In genomic region chr10:17076626-17077025, GRCh38 we compare ENCODE assay signal across 21 cellular contexts. TPM values are rescaled to one million over a fixed set of nuclear protein-coding genes. Genes with fewer than 3 reads are reported as not detected.
A peak's percentile ranks its signal among the peaks of the same experiment; 100 is the strongest.
DNase-seq lines count a peak whose midpoint lies in the region; ATAC-seq and TF ChIP-seq lines count a peak whose summit lies in the region.
"Had no signal": no experiment of that assay in that cellular context is flagged by ENCODE, and none has a peak within 500 bp of the region (broad histone marks: within the 10 kb centered on the region; RNA-seq: fewer than 3 reads in every experiment).

No MANE protein-coding gene starts in this region.

- no peak for ATAC-seq in GM21576 (IDR thresholded peaks at IDR 0.05; ENCODE audit: unreplicated experiment)
- ATAC-seq in stimulated activated naive B cell treated with anti-CD40 and anti-IgM and Interleukin-4, amounts not matched to agents 10 μg/mL and 1 μg/mL and 100 μg/mL, for 72 hours (replicated peaks) = no peak
- ATAC-seq: activated T-cell treated with anti-CD3 and anti-CD28 coated beads, Interleukin-2, amount 50 U/mL, for 4 hours; body of pancreas; left lobe of liver; naive thymus-derived CD4-positive, alpha-beta T cell; T-cell had no signal

- H3K4me1 ChIP-seq in GM23248 (ENCODE audit: insufficient read depth) (peaks cover 53% of the 10 kb centered on the region), smooth muscle cell (ENCODE audit: low read depth) (peaks cover 9% of the 10 kb centered on the region)
- H3K4me1 ChIP-seq: body of pancreas had no signal

- DNase-seq in GM23248 = peak; percentile 3
- DNase-seq in SK-N-MC (ENCODE audit: low read depth, low spot score) = no peak
- no peak for DNase-seq in glutamatergic neuron
- no peak for DNase-seq in smooth muscle cell (lab: John Stamatoyannopoulos, UW; ENCODE audit: unreplicated experiment)
- no peak for DNase-seq in activated T-cell treated with anti-CD3 and anti-CD28 coated beads, Interleukin-2, amount 50 U/mL, for 24 hours
- DNase-seq in T-helper 2 cell = no peak
- no peak for DNase-seq in stimulated activated naive B cell treated with anti-CD40 and anti-IgM and Interleukin-4, amounts not matched to agents 10 μg/mL and 1 μg/mL and 100 μg/mL, for 72 hours
- DNase-seq: activated T-cell treated with anti-CD3 and anti-CD28 coated beads, Interleukin-2, amount 50 U/mL, for 4 hours; body of pancreas; CD8-positive, alpha-beta memory T cell; DMS79 treated with DMSO at 0.1 percent for 48 hours; erythroblast; naive thymus-derived CD4-positive, alpha-beta T cell; NCI-H1694 treated with DMSO at 0.1 percent for 48 hours; RPMI8226; T-cell; transverse colon had no signal

- H3K27ac ChIP-seq in GM23248 = peak overlapping the region; percentile 98
- H3K27ac ChIP-seq in SK-N-MC = peak overlapping the region; percentile 79
- H3K27ac ChIP-seq in smooth muscle cell (ENCODE audit: low read depth) = peak overlapping the region; percentile 98
- H3K27ac ChIP-seq: body of pancreas had no signal

- H3F3A ChIP-seq in GM23248 (ENCODE audit: insufficient read depth) (peaks cover 44% of the 10 kb centered on the region), smooth muscle cell (ENCODE audit: low read depth) (peaks cover 18% of the 10 kb centered on the region)

- H3K27ac Mint-ChIP-seq in glutamatergic neuron (ENCODE audit: unreplicated experiment) = peak overlapping the region; percentile 6
- no peak overlapping the region for H3K27ac Mint-ChIP-seq in activated T-cell treated with anti-CD3 and anti-CD28 coated beads, Interleukin-2, amount 50 U/mL, for 24 hours
- no peak overlapping the region for H3K27ac Mint-ChIP-seq in stimulated activated naive B cell treated with anti-CD40 and anti-IgM and Interleukin-4, amounts not matched to agents 10 μg/mL and 1 μg/mL and 100 μg/mL, for 72 hours
- H3K27ac Mint-ChIP-seq: T-cell had no signal

- H3K36me3 ChIP-seq in GM23248 (ENCODE audit: low read depth) (no peaks in the 10 kb centered on the region), SK-N-MC (ENCODE audit: insufficient read depth, low read length) (no peaks in the 10 kb centered on the region), smooth muscle cell (ENCODE audit: low read depth) (no peaks in the 10 kb centered on the region)
- H3K36me3 ChIP-seq: transverse colon had no signal

- H4K20me1 ChIP-seq in GM23248 (ENCODE audit: insufficient read depth) (no peaks in the 10 kb centered on the region), smooth muscle cell (ENCODE audit: low read depth) (no peaks in the 10 kb centered on the region)

- TF ChIP-seq CTCF in glutamatergic neuron (IDR thresholded peaks at IDR 0.05; ENCODE audit: partially characterized antibody, unreplicated experiment) (no peak), smooth muscle cell (IDR thresholded peaks at IDR 0.05; ENCODE audit: borderline replicate concordance, insufficient read depth, poor library complexity, severe bottlenecking) (no peak)

- peak overlapping the region; percentile 79 for H3K4me2 ChIP-seq in GM23248 (ENCODE audit: unreplicated experiment)
- H3K4me2 ChIP-seq in smooth muscle cell = peak overlapping the region; percentile 70

- in situ Hi-C loops in GM23248 (cut with MboI) = no loop called here

- H3K4me3 ChIP-seq in GM23248 = 0 out of 2 replicates have a peak overlapping the region, but pooled peaks have one; percentile 51
- no peak overlapping the region for H3K4me3 ChIP-seq in SK-N-MC
- no peak overlapping the region for H3K4me3 ChIP-seq in smooth muscle cell
- H3K4me3 ChIP-seq: body of pancreas, transverse colon had no signal

- no peaks in the 10 kb centered on the region for H3K9me3 ChIP-seq in GM23248 (ENCODE audit: low read depth)
- H3K9me3 ChIP-seq in SK-N-MC (ENCODE audit: low read depth, low read length) = no peaks in the 10 kb centered on the region
- no peaks in the 10 kb centered on the region for H3K9me3 ChIP-seq in smooth muscle cell (replicated peaks; ENCODE audit: low read depth)
- H3K9me3 ChIP-seq: body of pancreas, transverse colon had no signal

- H3K79me2 ChIP-seq in GM23248 (ENCODE audit: insufficient read depth) (no peaks in the 10 kb centered on the region), smooth muscle cell (ENCODE audit: low read depth) (no peaks in the 10 kb centered on the region)

- peaks cover 3% of the 10 kb centered on the region for H3K27me3 Mint-ChIP-seq in glutamatergic neuron (ENCODE audit: unreplicated experiment)
- no peaks in the 10 kb centered on the region for H3K27me3 Mint-ChIP-seq in activated T-cell treated with anti-CD3 and anti-CD28 coated beads, Interleukin-2, amount 50 U/mL, for 24 hours
- H3K27me3 Mint-ChIP-seq in stimulated activated naive B cell treated with anti-CD40 and anti-IgM and Interleukin-4, amounts not matched to agents 10 μg/mL and 1 μg/mL and 100 μg/mL, for 72 hours = no peaks in the 10 kb centered on the region
- H3K27me3 Mint-ChIP-seq: activated naive CD4-positive, alpha-beta T cell treated with anti-CD3 and anti-CD28 coated beads, Interleukin-2, amount 50 U/mL, for 24 hours; dendritic cell treated with granulocyte-macrophage colony-stimulating factor and Interleukin-4, amounts not matched to agents 40 ng/mL and 50 ng/mL, for 4 days; T-cell had no signal

- peaks cover 12% of the 10 kb centered on the region for H3K4me1 Mint-ChIP-seq in glutamatergic neuron (ENCODE audit: low read depth, unreplicated experiment)
- H3K4me1 Mint-ChIP-seq in activated T-cell treated with anti-CD3 and anti-CD28 coated beads, Interleukin-2, amount 50 U/mL, for 24 hours (ENCODE audit: low read depth) = peaks cover 43% of the 10 kb centered on the region
- H3K4me1 Mint-ChIP-seq in stimulated activated naive B cell treated with anti-CD40 and anti-IgM and Interleukin-4, amounts not matched to agents 10 μg/mL and 1 μg/mL and 100 μg/mL, for 72 hours = no peaks in the 10 kb centered on the region
- H3K4me1 Mint-ChIP-seq: CD8-positive, alpha-beta memory T cell had no signal

- no peaks in the 10 kb centered on the region for H3K27me3 ChIP-seq in GM23248 (replicated peaks; ENCODE audit: insufficient read depth)
- H3K27me3 ChIP-seq in smooth muscle cell (ENCODE audit: low read depth) = no peaks in the 10 kb centered on the region
- H3K27me3 ChIP-seq: body of pancreas, transverse colon had no signal

- H3K9ac ChIP-seq in GM23248 (peak overlapping the region; percentile 80), SK-N-MC (ENCODE audit: insufficient read length) (no peak overlapping the region), smooth muscle cell (ENCODE audit: low read depth) (peak overlapping the region; percentile 76)

- WGBS in GM23248 (ENCODE audit: low coverage in 1 of 2, low lambda C conversion rate in 2 of 2, missing lambda C conversion rate in 2 of 2), 2 experiments = 62% methylated on average over 3 of the region's 3 CpGs
- 89% methylated on average over 3 of the region's 3 CpGs for WGBS in smooth muscle cell (ENCODE audit: low lambda C conversion rate)

- H3K4me3 Mint-ChIP-seq in glutamatergic neuron (ENCODE audit: unreplicated experiment) = no peak overlapping the region
- H3K4me3 Mint-ChIP-seq in activated T-cell treated with anti-CD3 and anti-CD28 coated beads, Interleukin-2, amount 50 U/mL, for 24 hours = no peak overlapping the region
- no peak overlapping the region for H3K4me3 Mint-ChIP-seq in stimulated activated naive B cell treated with anti-CD40 and anti-IgM and Interleukin-4, amounts not matched to agents 10 μg/mL and 1 μg/mL and 100 μg/mL, for 72 hours
- H3K4me3 Mint-ChIP-seq: activated naive CD4-positive, alpha-beta T cell treated with anti-CD3 and anti-CD28 coated beads, Interleukin-2, amount 50 U/mL, for 24 hours; activated T-cell treated with anti-CD3 and anti-CD28 coated beads, Interleukin-2, amount 50 U/mL, for 4 hours; CD8-positive, alpha-beta memory T cell; dendritic cell treated with granulocyte-macrophage colony-stimulating factor and Interleukin-4, amounts not matched to agents 40 ng/mL and 50 ng/mL, for 4 days; naive thymus-derived CD4-positive, alpha-beta T cell; T-cell had no signal

- H2AFZ ChIP-seq in GM23248 = no peak overlapping the region
- H2AFZ ChIP-seq in smooth muscle cell (ENCODE audit: low read depth) = no peak overlapping the region

- H3K9me2 ChIP-seq in GM23248 (ENCODE audit: insufficient read depth) = no peaks in the 10 kb centered on the region

- peaks cover 3% of the 10 kb centered on the region for H3K9me3 Mint-ChIP-seq in glutamatergic neuron (ENCODE audit: unreplicated experiment)
- H3K9me3 Mint-ChIP-seq in activated T-cell treated with anti-CD3 and anti-CD28 coated beads, Interleukin-2, amount 50 U/mL, for 24 hours = no peaks in the 10 kb centered on the region
- no peaks in the 10 kb centered on the region for H3K9me3 Mint-ChIP-seq in stimulated activated naive B cell treated with anti-CD40 and anti-IgM and Interleukin-4, amounts not matched to agents 10 μg/mL and 1 μg/mL and 100 μg/mL, for 72 hours
- H3K9me3 Mint-ChIP-seq: activated naive CD4-positive, alpha-beta T cell treated with anti-CD3 and anti-CD28 coated beads, Interleukin-2, amount 50 U/mL, for 24 hours; activated T-cell treated with anti-CD3 and anti-CD28 coated beads, Interleukin-2, amount 50 U/mL, for 4 hours; CD8-positive, alpha-beta memory T cell; dendritic cell treated with granulocyte-macrophage colony-stimulating factor and Interleukin-4, amounts not matched to agents 40 ng/mL and 50 ng/mL, for 4 days; naive thymus-derived CD4-positive, alpha-beta T cell; T-cell had no signal

- H3K36me3 Mint-ChIP-seq in glutamatergic neuron (ENCODE audit: unreplicated experiment) = no peaks in the 10 kb centered on the region
- H3K36me3 Mint-ChIP-seq in activated T-cell treated with anti-CD3 and anti-CD28 coated beads, Interleukin-2, amount 50 U/mL, for 24 hours (ENCODE audit: low read depth) = no peaks in the 10 kb centered on the region
- H3K36me3 Mint-ChIP-seq in stimulated activated naive B cell treated with anti-CD40 and anti-IgM and Interleukin-4, amounts not matched to agents 10 μg/mL and 1 μg/mL and 100 μg/mL, for 72 hours = peaks cover 3% of the 10 kb centered on the region in 2 donors

RNA-seq across cellular contexts. Expression of gene CUBN, which starts 53.0 kb away (rescaled TPM):
- total RNA-seq in GM23248 (2014; rRNA removed; shearing (Covaris generic)) = 0.65 and 2.8 TPM in 2 replicates
- 0.23 and 0.41 TPM in 2 replicates for polyA plus RNA-seq in GM23248 (2016; fragmentation: Nextera tagmentation; extraction: Ambion mirVana)
- total RNA-seq in glutamatergic neuron (ENCODE audit: unreplicated experiment) = 0.32 TPM
- total RNA-seq in smooth muscle cell = 1.7 and 4.7 TPM in 2 replicates
- 0.33 and 0.62 TPM in 2 replicates for polyA plus RNA-seq in smooth muscle cell
